Comparison of ENCODE assay signal across 4 cellular contexts in the genomic region with DNA sequence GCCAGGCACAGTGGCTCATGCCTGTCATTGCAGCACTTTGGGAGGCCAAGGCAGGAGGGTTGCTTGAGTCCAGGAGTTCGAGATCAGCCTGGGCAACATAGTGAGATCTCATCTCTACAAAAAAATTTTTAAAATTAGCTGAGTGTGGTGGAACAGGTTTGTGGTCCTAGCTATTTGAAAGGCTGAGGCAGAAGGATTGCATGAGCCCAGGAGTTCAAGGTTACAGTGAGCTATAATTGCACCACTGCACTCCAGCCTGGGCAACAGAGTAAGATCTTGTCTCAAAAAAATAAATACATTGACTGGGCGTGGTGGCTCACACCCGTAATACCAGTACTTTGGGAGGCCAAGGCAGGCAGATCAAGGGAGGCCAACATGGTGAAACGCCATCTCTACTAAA. TPM values are rescaled to one million over a fixed set of nuclear protein-coding genes. Genes with fewer than 3 reads are reported as not detected.
DNase-seq lines count a peak whose midpoint lies in the region; ATAC-seq, FAIRE-seq and TF ChIP-seq lines count a peak whose summit lies in the region.
"Not testable (repeated sequence)": the region's sequence is repeated elsewhere in the genome, so short reads cannot be mapped to it uniquely, and the experiment has no call there.

No MANE protein-coding gene starts in this region.

- POLR2A ChIA-PET in HepG2 (lab: Yijun Ruan, JAX), result interaction anchor here (1.1 kb wide), 1 partner anchor 49 kb away, joined by 3 read pairs; no protein-coding TSS in a partner anchor

- 83% methylated on average over 4 of the region's 4 CpGs for WGBS in HepG2 (ENCODE audit: low lambda C conversion rate)
- WGBS in sigmoid colon, 2 donors, result 59 to 85% methylated on average over 4 of the region's 4 CpGs

- H3K27ac ChIP-seq in HepG2 (ENCODE audit: extremely low read length, insufficient read depth, low read length); sigmoid colon: not testable (repeated sequence)

- not testable (repeated sequence) for H3K4me3 ChIP-seq in HepG2 (replicated peaks in 1 of 3; ENCODE audit: insufficient read depth in 1 of 3, low read depth in 2 of 3, low read length in 3 of 3); sigmoid colon

- CTCF ChIA-PET in HepG2 (lab: Yijun Ruan, JAX; ENCODE audit: low intra/inter-chr PET ratio, low total read pairs), result not testable (repeated sequence)

- intact Hi-C loops in HepG2 (cut with micrococcal nuclease; ENCODE audit: unreplicated experiment); sigmoid colon (cut with DNase I): not testable (repeated sequence)
- intact Hi-C loops in posterior vena cava (cut with DNase I), result loop anchor here in 1 of 2 donors (2.0 kb wide), 1 partner anchor 379 kb away; no protein-coding TSS in a partner anchor

- H3K4me1 ChIP-seq in HepG2 (ENCODE audit: insufficient read depth, low read length), result peaks cover 90% of the 10 kb centered on the region
- not testable (repeated sequence) for H3K4me1 ChIP-seq in sigmoid colon

- not testable (repeated sequence) for ATAC-seq in activated T-helper 17 cell treated with anti-CD3 and anti-CD28 coated beads, Interleukin-2, amount 50 U/mL, for 72 hours (replicated peaks); HepG2

- not testable (repeated sequence) for H3K4me2 ChIP-seq in HepG2 (ENCODE audit: low read depth, low read length)

- DNase-seq in HepG2 (ENCODE audit: low spot score), result not testable (repeated sequence)
- DNase-seq in posterior vena cava (ENCODE audit: low spot score) (peak; percentile 20), sigmoid colon (peak; percentile 19)

- not testable (repeated sequence) for H3K9me3 Mint-ChIP-seq in activated T-helper 17 cell treated with anti-CD3 and anti-CD28 coated beads, Interleukin-2, amount 50 U/mL, for 72 hours

- H3K36me3 Mint-ChIP-seq in activated T-helper 17 cell treated with anti-CD3 and anti-CD28 coated beads, Interleukin-2, amount 50 U/mL, for 72 hours (ENCODE audit: low read depth), result not testable (repeated sequence)

- not testable (repeated sequence) for TF ChIP-seq RAD21 in HepG2 (CRISPR knock-in tag; IDR thresholded peaks at IDR 0.05)

- not testable (repeated sequence) for H2AFZ ChIP-seq in HepG2 (ENCODE audit: low read length)

- not testable (repeated sequence) for H4K20me1 ChIP-seq in HepG2 (ENCODE audit: insufficient read depth, low read length)

- H3K36me3 ChIP-seq in HepG2 (replicated peaks in 1 of 2; ENCODE audit: control insufficient read depth in 1 of 2, insufficient read depth in 2 of 2, low read length in 2 of 2); sigmoid colon: not testable (repeated sequence)

- not testable (repeated sequence) for H3K4me1 Mint-ChIP-seq in activated T-helper 17 cell treated with anti-CD3 and anti-CD28 coated beads, Interleukin-2, amount 50 U/mL, for 72 hours

- not testable (repeated sequence) for TF ChIP-seq EP300 in HepG2 (IDR thresholded peaks at IDR 0.05; ENCODE audit: low read depth in 2 of 2, low read length in 2 of 2); HepG2 (CRISPR knock-in tag; IDR thresholded peaks at IDR 0.05; ENCODE audit: borderline replicate concordance); sigmoid colon (IDR thresholded peaks at IDR 0.05)

- H3K9ac ChIP-seq in HepG2 (ENCODE audit: insufficient read depth, low read depth, low read length), result not testable (repeated sequence)

- in situ Hi-C loops in HepG2 (cut with HindIII; ENCODE audit: extremely low pct_ligation_motif_present, low pct_unique_long_range_greater_than_20kb), result not testable (repeated sequence)

- TF ChIP-seq CTCF in HepG2 (CRISPR knock-in tag; IDR thresholded peaks at IDR 0.05); sigmoid colon (IDR thresholded peaks at IDR 0.05): not testable (repeated sequence)

- H3K9me3 ChIP-seq in HepG2 (ENCODE audit: low read length); sigmoid colon: not testable (repeated sequence)

- H3K79me2 ChIP-seq in HepG2 (ENCODE audit: insufficient read depth, low read length), result not testable (repeated sequence)

- H3K27ac Mint-ChIP-seq in activated T-helper 17 cell treated with anti-CD3 and anti-CD28 coated beads, Interleukin-2, amount 50 U/mL, for 72 hours, result peak overlapping the region; percentile 38

- not testable (repeated sequence) for TF ChIP-seq POLR2A in HepG2 (IDR thresholded peaks at IDR 0.05; ENCODE audit: insufficient read depth in 1 of 2, low read depth in 2 of 2, low read length in 2 of 2); sigmoid colon (IDR thresholded peaks at IDR 0.05)

- not testable (repeated sequence) for FAIRE-seq in HepG2 (lab: Jason Lieb, UNC)

- H3K27me3 ChIP-seq in HepG2 (ENCODE audit: control insufficient read depth in 1 of 2, insufficient read depth in 2 of 2, low read length in 2 of 2); sigmoid colon: not testable (repeated sequence)

- H3K27me3 Mint-ChIP-seq in activated T-helper 17 cell treated with anti-CD3 and anti-CD28 coated beads, Interleukin-2, amount 50 U/mL, for 72 hours, result not testable (repeated sequence)

- not testable (repeated sequence) for H3K4me3 Mint-ChIP-seq in activated T-helper 17 cell treated with anti-CD3 and anti-CD28 coated beads, Interleukin-2, amount 50 U/mL, for 72 hours

- not testable (repeated sequence) for BruUV-seq in HepG2 (replicated peaks; lab: Mats Ljungman, UMichigan)

TF ChIP-seq in HepG2, 621 proteins besides CTCF, POLR2A, EP300 and RAD21 (continues in another document):
- TF ChIP-seq RARA (CRISPR knock-in tag; IDR thresholded peaks at IDR 0.05) (0 out of 2 replicates have a peak, but pooled peaks have one; percentile 23), ZKSCAN1 (IDR thresholded peaks at IDR 0.05; ENCODE audit: low read length) (0 out of 2 replicates have a peak, but pooled peaks have one; percentile 0), ZNF121 (CRISPR knock-in tag; IDR thresholded peaks at IDR 0.05) (peak; percentile 92), HNF4A (CRISPR knock-in tag; IDR thresholded peaks at IDR 0.05) (0 out of 2 replicates have a peak, but pooled peaks have one; percentile 32), MED1 (CRISPR knock-in tag; IDR thresholded peaks at IDR 0.05) (peak; percentile 51)
- TF ChIP-seq, protein P1, sequence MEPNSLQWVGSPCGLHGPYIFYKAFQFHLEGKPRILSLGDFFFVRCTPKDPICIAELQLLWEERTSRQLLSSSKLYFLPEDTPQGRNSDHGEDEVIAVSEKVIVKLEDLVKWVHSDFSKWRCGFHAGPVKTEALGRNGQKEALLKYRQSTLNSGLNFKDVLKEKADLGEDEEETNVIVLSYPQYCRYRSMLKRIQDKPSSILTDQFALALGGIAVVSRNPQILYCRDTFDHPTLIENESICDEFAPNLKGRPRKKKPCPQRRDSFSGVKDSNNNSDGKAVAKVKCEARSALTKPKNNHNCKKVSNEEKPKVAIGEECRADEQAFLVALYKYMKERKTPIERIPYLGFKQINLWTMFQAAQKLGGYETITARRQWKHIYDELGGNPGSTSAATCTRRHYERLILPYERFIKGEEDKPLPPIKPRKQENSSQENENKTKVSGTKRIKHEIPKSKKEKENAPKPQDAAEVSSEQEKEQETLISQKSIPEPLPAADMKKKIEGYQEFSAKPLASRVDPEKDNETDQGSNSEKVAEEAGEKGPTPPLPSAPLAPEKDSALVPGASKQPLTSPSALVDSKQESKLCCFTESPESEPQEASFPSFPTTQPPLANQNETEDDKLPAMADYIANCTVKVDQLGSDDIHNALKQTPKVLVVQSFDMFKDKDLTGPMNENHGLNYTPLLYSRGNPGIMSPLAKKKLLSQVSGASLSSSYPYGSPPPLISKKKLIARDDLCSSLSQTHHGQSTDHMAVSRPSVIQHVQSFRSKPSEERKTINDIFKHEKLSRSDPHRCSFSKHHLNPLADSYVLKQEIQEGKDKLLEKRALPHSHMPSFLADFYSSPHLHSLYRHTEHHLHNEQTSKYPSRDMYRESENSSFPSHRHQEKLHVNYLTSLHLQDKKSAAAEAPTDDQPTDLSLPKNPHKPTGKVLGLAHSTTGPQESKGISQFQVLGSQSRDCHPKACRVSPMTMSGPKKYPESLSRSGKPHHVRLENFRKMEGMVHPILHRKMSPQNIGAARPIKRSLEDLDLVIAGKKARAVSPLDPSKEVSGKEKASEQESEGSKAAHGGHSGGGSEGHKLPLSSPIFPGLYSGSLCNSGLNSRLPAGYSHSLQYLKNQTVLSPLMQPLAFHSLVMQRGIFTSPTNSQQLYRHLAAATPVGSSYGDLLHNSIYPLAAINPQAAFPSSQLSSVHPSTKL (CRISPR knock-in tag; IDR thresholded peaks at IDR 0.05), result 0 out of 2 replicates have a peak, but pooled peaks have one; percentile 27

RNA-seq across cellular contexts. Expression of a gene that starts 26.9 kb away (rescaled TPM):
- total RNA-seq in activated T-helper 17 cell treated with anti-CD3 and anti-CD28 coated beads, Interleukin-2, amount 50 U/mL, for 72 hours, result 10 to 100 TPM in 1 of 2 donors, 1 to 10 TPM in 1; 8.9 to 20.2 TPM
- total RNA-seq in HepG2 (2016; rRNA removed; fragmentation: Illumina TruSeq; extraction: Trizol) (16.4 and 17.3 TPM in 2 replicates), posterior vena cava (10 to 100 TPM; 13.8 TPM), sigmoid colon (10 to 100 TPM; 16.1 to 23.0 (median 20.4) TPM)
- 8.7 and 13.6 TPM in 2 replicates for total RNA-seq in HepG2 (2016; cell fraction: cytosol; rRNA removed; fragmentation: Illumina TruSeq; extraction: Trizol; ENCODE audit: low read depth)
- 15.8 and 19.3 TPM in 2 replicates for total RNA-seq in HepG2 (2016; cell fraction: insoluble cytoplasmic fraction; rRNA removed; fragmentation: Illumina TruSeq; extraction: Trizol)
- 9.1 and 9.4 TPM in 2 replicates for total RNA-seq in HepG2 (2016; cell fraction: membrane; rRNA removed; fragmentation: Illumina TruSeq; extraction: Trizol)
- total RNA-seq in HepG2 (2016; cell fraction: nucleus; rRNA removed; fragmentation: Illumina TruSeq; extraction: Trizol), result 21.4 and 24.3 TPM in 2 replicates
- polyA plus RNA-seq in HepG2 (2011; rRNA removed) (11.0 and 11.5 TPM in 2 replicates), sigmoid colon (10 to 100 TPM in 1 of 3 donors, 1 to 10 TPM in 2; 4.2 to 16.0 (median 5.3) TPM)
- polyA plus RNA-seq in HepG2 (2011; cell fraction: cytosol; rRNA removed), result 3.9 and 4.1 TPM in 2 replicates
- polyA plus RNA-seq in HepG2 (2011; cell fraction: nucleus; rRNA removed), result 14.2 and 17.5 TPM in 2 replicates
- polyA plus RNA-seq in HepG2 (2012), result 8.1 and 9.3 TPM in 2 replicates
- polyA plus RNA-seq in HepG2 (2016; cell fraction: cytosol; fragmentation: Illumina TruSeq; extraction: Trizol; ENCODE audit: low read depth), result 2.0 and 2.5 TPM in 2 replicates
- polyA plus RNA-seq in HepG2 (2016; cell fraction: insoluble cytoplasmic fraction; fragmentation: Illumina TruSeq; extraction: Trizol; ENCODE audit: low read depth), result 13.0 and 13.8 TPM in 2 replicates
- polyA plus RNA-seq in HepG2 (2016; cell fraction: membrane; fragmentation: Illumina TruSeq; extraction: Trizol; ENCODE audit: low read depth), result 2.9 and 4.2 TPM in 2 replicates
- 28.7 and 33.4 TPM in 2 replicates for polyA plus RNA-seq in HepG2 (2016; cell fraction: nucleus; fragmentation: Illumina TruSeq; extraction: Trizol; ENCODE audit: insufficient read depth, low read depth)
- 19.0 and 68.2 TPM in 2 replicates for polyA minus RNA-seq in HepG2 (2011; rRNA and poly(A)+ RNA removed; ENCODE audit: low replicate concordance)
- polyA minus RNA-seq in HepG2 (2011; cell fraction: cytosol; rRNA and poly(A)+ RNA removed), result 5.5 and 5.6 TPM in 2 replicates
- 27.9 and 34.7 TPM in 2 replicates for polyA minus RNA-seq in HepG2 (2011; cell fraction: nucleus; rRNA and poly(A)+ RNA removed)
